ENCODE assay signal across 34 cellular contexts in genomic region chr4:52891743-52892142, GRCh38.
"Had no signal": no experiment of that assay in that cellular context is flagged by ENCODE, and none has a peak within 500 bp of the region (broad histone marks: within the 10 kb centered on the region; RNA-seq: fewer than 3 reads in every experiment).

No MANE protein-coding gene starts in this region.

- H3K27ac ChIP-seq: adrenal gland, SJSA1 had no signal

- H3K9me3 Mint-ChIP-seq: activated T-cell treated with anti-CD3 and anti-CD28 coated beads, Interleukin-2, amount 50 U/mL, for 24 hours had no signal

- DNase-seq: activated CD4-positive, alpha-beta T cell treated with anti-CD3 and anti-CD28 coated beads for 36 hours; activated CD4-positive, alpha-beta T cell treated with anti-CD3 and anti-CD28 coated beads, Interleukin-2, amount 10 ng/mL, durations not matched to agents 7 days and 5 days; activated CD4-positive, alpha-beta T cell treated with anti-CD3 and anti-CD28 coated beads, Interleukin-2, amount 50 U/mL, for 48 hours; activated CD8-positive, alpha-beta T cell treated with anti-CD3 and anti-CD28 coated beads, Interleukin-2, amount 10 ng/mL, durations not matched to agents 7 days and 5 days; activated effector memory CD4-positive, alpha-beta T cell treated with anti-CD3 and anti-CD28 coated beads, Interleukin-2, amount 50 U/mL, for 16 hours; activated naive CD4-positive, alpha-beta T cell; activated naive CD4-positive, alpha-beta T cell treated with anti-CD3 and anti-CD28 coated beads, Interleukin-2, amount 50 U/mL, for 16 hours; activated naive CD8-positive, alpha-beta T cell treated with anti-CD3 and anti-CD28 coated beads, Interleukin-2, amount 10 ng/mL, durations not matched to agents 7 days and 5 days; activated T-cell treated with anti-CD3 and anti-CD28 coated beads, Interleukin-2, amount 50 U/mL, for 24 hours; adrenal gland; caudate nucleus; cerebellar nuclear complex; Kasumi-1; KG1; MM.1S; NCI-H1105; NCI-H1436; NCI-H1694; NCI-H1930; NCI-H2081 treated with DMSO at 0.1 percent for 48 hours; NCI-H345; NCI-H524 treated with DMSO at 0.1 percent for 48 hours; RPMI8226; SHP77 treated with DMSO at 0.1 percent for 48 hours; SK-N-SH had no signal

- H3K27me3 ChIP-seq: adrenal gland, SJSA1 had no signal

- H3K4me3 ChIP-seq: adrenal gland, SJSA1 had no signal

- H3K27ac Mint-ChIP-seq: activated CD4-positive, alpha-beta T cell treated with anti-CD3 and anti-CD28 coated beads for 36 hours; activated CD4-positive, alpha-beta T cell treated with anti-CD3 and anti-CD28 coated beads, Interleukin-2, amount 10 ng/mL, durations not matched to agents 7 days and 5 days; activated CD8-positive, alpha-beta T cell treated with anti-CD3 and anti-CD28 coated beads, Interleukin-2, amount 10 ng/mL, durations not matched to agents 7 days and 5 days; activated naive CD8-positive, alpha-beta T cell treated with anti-CD3 and anti-CD28 coated beads, Interleukin-2, amount 10 ng/mL, durations not matched to agents 7 days and 5 days; activated T-cell treated with anti-CD3 and anti-CD28 coated beads, Interleukin-2, amount 50 U/mL, for 24 hours; activated T-helper 1 cell treated with anti-CD3 and anti-CD28 coated beads, Interleukin-12 subunit alpha, Interleukin-12 subunit beta, Interleukin-2, Interleukin-4 antibody, amounts not matched to agents 30 ng/mL and 10 ng/mL and 1 ng/mL, durations not matched to agents 14 hours and 24 hours and 36 hours; T-helper 1 cell treated with Interleukin-12 subunit alpha and Interleukin-12 subunit beta and Interleukin-4 antibody, amounts not matched to agents 30 μg/mL and 1 μg/mL, for 36 hours; T-helper 2 cell treated with Interferon-gamma antibody and Interleukin-4, amounts not matched to agents 5 μg/mL and 100 μg/mL, for 36 hours; WTC11 had no signal

- H3K4me2 ChIP-seq: SK-N-SH had no signal

- ATAC-seq: activated CD4-positive, alpha-beta T cell treated with anti-CD3 and anti-CD28 coated beads for 36 hours; activated CD4-positive, CD25-positive, alpha-beta regulatory T cell treated with anti-CD3 and anti-CD28 coated beads, Interleukin-2, amount 50 U/mL, for 24 hours; activated CD8-positive, alpha-beta T cell treated with anti-CD3 and anti-CD28 coated beads, Interleukin-2, amount 10 ng/mL, durations not matched to agents 7 days and 5 days; Panc1; WTC11 had no signal

- FAIRE-seq: bronchial epithelial cell had no signal

- H3K27me3 Mint-ChIP-seq: activated CD4-positive, alpha-beta T cell treated with anti-CD3 and anti-CD28 coated beads for 36 hours; activated CD4-positive, alpha-beta T cell treated with anti-CD3 and anti-CD28 coated beads, Interleukin-2, amount 10 ng/mL, durations not matched to agents 7 days and 5 days; activated naive CD8-positive, alpha-beta T cell treated with anti-CD3 and anti-CD28 coated beads, Interleukin-2, amount 10 ng/mL, durations not matched to agents 7 days and 5 days; activated T-cell treated with anti-CD3 and anti-CD28 coated beads, Interleukin-2, amount 50 U/mL, for 24 hours had no signal

- H3K4me3 Mint-ChIP-seq: activated CD4-positive, alpha-beta T cell treated with anti-CD3 and anti-CD28 coated beads for 36 hours; activated CD4-positive, alpha-beta T cell treated with anti-CD3 and anti-CD28 coated beads, Interleukin-2, amount 10 ng/mL, durations not matched to agents 7 days and 5 days; activated CD8-positive, alpha-beta T cell treated with anti-CD3 and anti-CD28 coated beads, Interleukin-2, amount 10 ng/mL, durations not matched to agents 7 days and 5 days; activated naive CD8-positive, alpha-beta T cell treated with anti-CD3 and anti-CD28 coated beads, Interleukin-2, amount 10 ng/mL, durations not matched to agents 7 days and 5 days; activated T-cell treated with anti-CD3 and anti-CD28 coated beads, Interleukin-2, amount 50 U/mL, for 24 hours; activated T-helper 1 cell treated with anti-CD3 and anti-CD28 coated beads, Interleukin-12 subunit alpha, Interleukin-12 subunit beta, Interleukin-2, Interleukin-4 antibody, amounts not matched to agents 30 ng/mL and 10 ng/mL and 1 ng/mL, durations not matched to agents 14 hours and 24 hours and 36 hours; brain; T-helper 1 cell treated with Interleukin-12 subunit alpha and Interleukin-12 subunit beta and Interleukin-4 antibody, amounts not matched to agents 30 μg/mL and 1 μg/mL, for 36 hours; T-helper 2 cell treated with Interferon-gamma antibody and Interleukin-4, amounts not matched to agents 5 μg/mL and 100 μg/mL, for 36 hours; WTC11 had no signal

- H3K9me3 ChIP-seq: adrenal gland, SJSA1, SK-N-SH had no signal

- H3K9ac ChIP-seq: SK-N-SH had no signal

- H3K36me3 ChIP-seq: adrenal gland, SJSA1 had no signal

- H3K4me1 ChIP-seq: adrenal gland, SJSA1 had no signal
